ENCODE assay signal across 17 cellular contexts in the genomic region with DNA sequence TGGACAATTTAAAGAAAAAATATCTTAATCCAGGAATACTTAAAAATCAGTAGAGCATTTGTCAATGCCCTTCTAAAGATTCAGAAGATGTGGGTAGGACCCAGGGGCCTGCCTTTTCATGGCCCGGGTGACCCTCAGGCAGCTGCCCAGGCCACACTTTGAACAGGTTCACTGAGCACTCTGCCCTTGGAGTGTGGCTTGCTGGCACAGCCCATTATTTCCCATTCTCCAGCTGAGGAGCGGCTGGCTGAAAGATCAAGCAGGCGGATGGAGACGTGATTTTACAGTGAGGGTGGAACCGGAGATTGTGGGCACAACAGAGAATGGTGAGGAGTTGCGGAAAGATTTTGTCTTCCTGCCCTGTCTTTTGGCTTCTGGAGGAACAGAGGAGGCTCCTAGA. TPM values are rescaled to one million over a fixed set of nuclear protein-coding genes. Genes with fewer than 3 reads are reported as not detected.
DNase-seq lines count a peak whose midpoint lies in the region; ATAC-seq and TF ChIP-seq lines count a peak whose summit lies in the region.
"Had no signal": no experiment of that assay in that cellular context is flagged by ENCODE, and none has a peak within 500 bp of the region (broad histone marks: within the 10 kb centered on the region; RNA-seq: fewer than 3 reads in every experiment).

No MANE protein-coding gene starts in this region.

- H3K4me1 ChIP-seq in heart left ventricle, result peaks cover 0 to 4% (median 2%) of the 10 kb centered on the region in 12 donors
- no peaks in the 10 kb centered on the region for H3K4me1 ChIP-seq in upper lobe of right lung

- intact Hi-C loops in cardiac septum (cut with DNase I), result loop anchor here (2.0 kb wide), 1 partner anchor 59 kb away; the partner anchor contains the start of gene DNAJC22
- intact Hi-C loops in heart left ventricle (cut with DNase I), result loop anchor here in 7 of 10 donors (2.0 to 10.0 kb wide), 6 partner anchors 49 to 227 kb away; partner anchors contain the start of genes C1QL4 (in 3 of the 7) and DNAJC22 (in 1 of the 7)
- intact Hi-C loops in left colon (cut with DNase I, micrococcal nuclease), result loop anchor here in 1 of 2 donors (5.0 kb wide), 1 partner anchor 49 kb away; the partner anchor contains the start of gene C1QL4
- intact Hi-C loops in upper lobe of right lung (cut with DNase I), result loop anchor here (10.0 kb wide), 1 partner anchor 57 kb away; the partner anchor contains the start of gene DNAJC22
- intact Hi-C loops in activated CD4-positive, alpha-beta memory T cell treated with anti-CD3 and anti-CD28 coated beads for 36 hours (cut with micrococcal nuclease), result loop anchor here (1.0 to 2.0 kb wide), 4 partner anchors 49 to 227 kb away; partner anchors contain the start of gene C1QL4

- H3K36me3 ChIP-seq in heart left ventricle, result no peaks in the 10 kb centered on the region
- H3K36me3 ChIP-seq in upper lobe of right lung, result no peaks in the 10 kb centered on the region

- peak overlapping the region; percentile 52 for H3K4me3 Mint-ChIP-seq in T-helper 17 cell
- H3K4me3 Mint-ChIP-seq in activated CD4-positive, alpha-beta memory T cell treated with anti-CD3 and anti-CD28 coated beads for 36 hours, result no peak overlapping the region
- H3K4me3 Mint-ChIP-seq: CD4-positive, alpha-beta T cell had no signal

- CTCF ChIA-PET in activated CD4-positive, alpha-beta memory T cell treated with anti-CD3 and anti-CD28 coated beads for 36 hours (lab: Charles Lee), result interaction anchor here (1.2 to 16.1 kb wide), 13 partner anchors 8 to 226 kb away, joined by 3 to 234 read pairs (median 14); partner anchors contain the start of genes C1QL4, DNAJC22, PRPH and SPATS2

- ATAC-seq in heart left ventricle (no peak), T-helper 17 cell (no peak), left colon (peak; percentile 16), upper lobe of right lung (no peak), GM19463 (IDR thresholded peaks at IDR 0.05; ENCODE audit: unreplicated experiment) (no peak)
- ATAC-seq: Right ventricle myocardium inferior had no signal

- no peak overlapping the region for H3K27ac Mint-ChIP-seq in T-helper 17 cell
- H3K27ac Mint-ChIP-seq in activated CD4-positive, alpha-beta memory T cell treated with anti-CD3 and anti-CD28 coated beads for 36 hours, result no peak overlapping the region
- H3K27ac Mint-ChIP-seq: CD4-positive, alpha-beta T cell had no signal

- H3K9me3 ChIP-seq in heart left ventricle, result no peaks in the 10 kb centered on the region
- no peaks in the 10 kb centered on the region for H3K9me3 ChIP-seq in T-helper 17 cell (ENCODE audit: control insufficient read depth, low read length, poor library complexity, severe bottlenecking)
- no peaks in the 10 kb centered on the region for H3K9me3 ChIP-seq in upper lobe of right lung

- WGBS in heart left ventricle, 4 donors, result 53 to 56% (median 55%) methylated on average over 6 of the region's 6 CpGs

- H3K4me1 Mint-ChIP-seq in T-helper 17 cell, result peaks cover 7% of the 10 kb centered on the region
- no peaks in the 10 kb centered on the region for H3K4me1 Mint-ChIP-seq in activated CD4-positive, alpha-beta memory T cell treated with anti-CD3 and anti-CD28 coated beads for 36 hours (ENCODE audit: low read depth)

- no peak overlapping the region for H3K4me3 ChIP-seq in heart left ventricle
- no peak overlapping the region for H3K4me3 ChIP-seq in upper lobe of right lung

- no peak for TF ChIP-seq CTCF in heart left ventricle (IDR thresholded peaks at IDR 0.05)
- TF ChIP-seq CTCF in upper lobe of right lung (IDR thresholded peaks at IDR 0.05), result no peak

- H3K9me3 Mint-ChIP-seq in activated CD4-positive, alpha-beta memory T cell treated with anti-CD3 and anti-CD28 coated beads for 36 hours, result no peaks in the 10 kb centered on the region
- H3K9me3 Mint-ChIP-seq: CD4-positive, alpha-beta T cell had no signal

- H3K36me3 Mint-ChIP-seq in T-helper 17 cell (ENCODE audit: low read depth), result peaks cover 2% of the 10 kb centered on the region
- H3K36me3 Mint-ChIP-seq in activated CD4-positive, alpha-beta memory T cell treated with anti-CD3 and anti-CD28 coated beads for 36 hours, result no peaks in the 10 kb centered on the region

- no peak for TF ChIP-seq POLR2A in heart left ventricle (IDR thresholded peaks at IDR 0.05)

- peaks cover 49% of the 10 kb centered on the region for H3K27me3 Mint-ChIP-seq in T-helper 17 cell
- H3K27me3 Mint-ChIP-seq in activated CD4-positive, alpha-beta memory T cell treated with anti-CD3 and anti-CD28 coated beads for 36 hours, result peaks cover 23% of the 10 kb centered on the region

- H3K27ac ChIP-seq in heart left ventricle (no peak overlapping the region), upper lobe of right lung (no peak overlapping the region)

- DNase-seq in cardiac septum (ENCODE audit: low spot score), result peak; percentile 29
- no peak for DNase-seq in heart left ventricle
- no peak for DNase-seq in T-helper 17 cell
- no peak for DNase-seq in left colon
- DNase-seq in upper lobe of right lung, result peak; percentile 25
- no peak for DNase-seq in pons (ENCODE audit: low spot score)
- no peak for DNase-seq in activated CD4-positive, alpha-beta memory T cell treated with anti-CD3 and anti-CD28 coated beads for 36 hours
- DNase-seq: COR-L47, DMS 273 treated with DMSO at 0.1 percent for 48 hours, NCI-H1694 treated with DMSO at 0.1 percent for 48 hours, NCI-H2081 treated with DMSO at 0.1 percent for 48 hours had no signal

- H3K27me3 ChIP-seq in heart left ventricle (peaks cover 0 to 28% (median 3%) of the 10 kb centered on the region in 9 donors), upper lobe of right lung (peaks cover 12% of the 10 kb centered on the region)

- POLR2A ChIA-PET in activated CD4-positive, alpha-beta memory T cell treated with anti-CD3 and anti-CD28 coated beads for 36 hours (lab: Charles Lee), result no interaction called here

RNA-seq across cellular contexts. Expression of gene PRPH, which starts 7.1 kb away (rescaled TPM):
- total RNA-seq in cardiac septum (0.38 TPM), heart left ventricle (under 1 TPM in 4 of 9 donors, not detected in 5; 0.36 to 0.70 (median 0.54) TPM), T-helper 17 cell (not detected), left colon (10 to 100 TPM in 1 of 2 donors, 1 to 10 TPM in 1; 5.5 to 14.3 TPM), upper lobe of right lung (not detected)
- polyA plus RNA-seq in heart left ventricle, result under 1 TPM; 0.11 to 0.27 TPM
- not detected for total RNA-seq in activated CD4-positive, alpha-beta memory T cell treated with anti-CD3 and anti-CD28 coated beads for 36 hours
- total RNA-seq: A673, SK-MEL-5 had no signal
- polyA plus RNA-seq: BJ had no signal

RNA-seq across cellular contexts. Expression of gene TUBA1C, which starts 23.0 kb away (rescaled TPM):
- total RNA-seq in cardiac septum, result 39.5 TPM
- total RNA-seq in heart left ventricle, result 100 to 1,000 TPM in 2 of 9 donors, 10 to 100 TPM in 7; 35.2 to 298 (median 68.8) TPM
- polyA plus RNA-seq in heart left ventricle, result 100 to 1,000 TPM in 1 of 2 donors, 10 to 100 TPM in 1; 45.3 to 554 TPM
- total RNA-seq in T-helper 17 cell, result 10 to 100 TPM; 49.7 to 66.7 TPM
- total RNA-seq in left colon, result 100 to 1,000 TPM; 260 to 267 TPM
- 113 TPM for total RNA-seq in upper lobe of right lung
- 100 to 1,000 TPM; 353 to 360 TPM for total RNA-seq in activated CD4-positive, alpha-beta memory T cell treated with anti-CD3 and anti-CD28 coated beads for 36 hours

RNA-seq across cellular contexts. Expression of gene TROAP, which starts 35.2 kb away (rescaled TPM):
- total RNA-seq in cardiac septum, result not detected
- total RNA-seq in heart left ventricle, result 1 to 10 TPM in 2 of 9 donors, under 1 TPM in 4, not detected in 3; 0.33 to 6.4 (median 0.85) TPM
- under 1 TPM in 1 of 2 donors, not detected in 1; 0.11 TPM for polyA plus RNA-seq in heart left ventricle
- under 1 TPM in 1 of 2 donors, not detected in 1; 0.55 TPM for total RNA-seq in T-helper 17 cell
- 10 to 100 TPM in 1 of 2 donors, 1 to 10 TPM in 1; 4.9 to 12.4 TPM for total RNA-seq in left colon
- 0.96 TPM for total RNA-seq in upper lobe of right lung
- 10 to 100 TPM; 57.7 to 64.9 TPM for total RNA-seq in activated CD4-positive, alpha-beta memory T cell treated with anti-CD3 and anti-CD28 coated beads for 36 hours

RNA-seq across cellular contexts. Expression of gene C1QL4, which starts 49.1 kb away (rescaled TPM):
- total RNA-seq in cardiac septum, result not detected
- not detected for total RNA-seq in heart left ventricle
- not detected for polyA plus RNA-seq in heart left ventricle
- not detected for total RNA-seq in T-helper 17 cell
- total RNA-seq in left colon, result not detected
- not detected for total RNA-seq in upper lobe of right lung
- not detected for total RNA-seq in activated CD4-positive, alpha-beta memory T cell treated with anti-CD3 and anti-CD28 coated beads for 36 hours
- total RNA-seq: CD4-positive, alpha-beta T cell; Right ventricle myocardium inferior had no signal
- polyA plus RNA-seq: BJ had no signal

RNA-seq across cellular contexts. Expression of gene DNAJC22, which starts 58.8 kb away (rescaled TPM):
- total RNA-seq in cardiac septum, result 0.70 TPM
- 1 to 10 TPM in 1 of 9 donors, under 1 TPM in 5, not detected in 3; 0.08 to 4.4 (median 0.53) TPM for total RNA-seq in heart left ventricle
- polyA plus RNA-seq in heart left ventricle, result under 1 TPM in 1 of 2 donors, not detected in 1; 0.11 TPM
- not detected for total RNA-seq in T-helper 17 cell
- 10 to 100 TPM; 40.2 to 45.6 TPM for total RNA-seq in left colon
- 0.67 TPM for total RNA-seq in upper lobe of right lung
- total RNA-seq in activated CD4-positive, alpha-beta memory T cell treated with anti-CD3 and anti-CD28 coated beads for 36 hours, result under 1 TPM in 1 of 2 experiments, not detected in 1; 0.10 TPM
- total RNA-seq: CD4-positive, alpha-beta T cell; Right ventricle myocardium inferior had no signal

Comparison
In these comparisons a context has a peak if more than half of its experiments do, and no peak if none do; other contexts are left out.
1. DNase-seq: peak in cardiac septum (single experiment) and upper lobe of right lung (single experiment); none in heart left ventricle (0 of 5), T-helper 17 cell (0 of 3), left colon (0 of 2), pons (single experiment) and activated CD4-positive, alpha-beta memory T cell treated with anti-CD3 and anti-CD28 coated beads for 36 hours (single experiment).
2. RNA of gene TROAP, which starts 35.2 kb away (total RNA-seq): 57.7 to 64.9 TPM in activated CD4-positive, alpha-beta memory T cell treated with anti-CD3 and anti-CD28 coated beads for 36 hours; 4.9 to 12.4 TPM in left colon, 0.96 TPM in upper lobe of right lung (single experiment), 0.33 to 6.4 TPM in heart left ventricle, 0.55 TPM in T-helper 17 cell and not detected in cardiac septum (single experiment); every median in the first group is over 4 times any median in the second.